Comparison of ENCODE assay signal across 1 cellular context in genomic region chr17:36507266-36507665, GRCh38.
TF ChIP-seq lines count a peak whose summit lies in the region.

No MANE protein-coding gene starts in this region.

TF ChIP-seq in HepG2, 621 proteins besides CTCF, POLR2A, EP300 and RAD21:
- TF ChIP-seq ZBTB2 (CRISPR knock-in tag; IDR thresholded peaks at IDR 0.05; ENCODE audit: low read depth) = no peak
- no peak for TF ChIP-seq TEAD2 (CRISPR knock-in tag; IDR thresholded peaks at IDR 0.05)
- TF ChIP-seq ZNF891 (CRISPR knock-in tag; IDR thresholded peaks at IDR 0.05) = no peak
- no peak for TF ChIP-seq SYNCRIP (IDR thresholded peaks at IDR 0.05; ENCODE audit: insufficient read depth, low read depth, low read length)
- TF ChIP-seq IKZF1 (IDR thresholded peaks at IDR 0.05) = no peak
- TF ChIP-seq E2F2 (CRISPR knock-in tag; IDR thresholded peaks at IDR 0.05; ENCODE audit: borderline replicate concordance) = no peak
- TF ChIP-seq, protein P1, sequence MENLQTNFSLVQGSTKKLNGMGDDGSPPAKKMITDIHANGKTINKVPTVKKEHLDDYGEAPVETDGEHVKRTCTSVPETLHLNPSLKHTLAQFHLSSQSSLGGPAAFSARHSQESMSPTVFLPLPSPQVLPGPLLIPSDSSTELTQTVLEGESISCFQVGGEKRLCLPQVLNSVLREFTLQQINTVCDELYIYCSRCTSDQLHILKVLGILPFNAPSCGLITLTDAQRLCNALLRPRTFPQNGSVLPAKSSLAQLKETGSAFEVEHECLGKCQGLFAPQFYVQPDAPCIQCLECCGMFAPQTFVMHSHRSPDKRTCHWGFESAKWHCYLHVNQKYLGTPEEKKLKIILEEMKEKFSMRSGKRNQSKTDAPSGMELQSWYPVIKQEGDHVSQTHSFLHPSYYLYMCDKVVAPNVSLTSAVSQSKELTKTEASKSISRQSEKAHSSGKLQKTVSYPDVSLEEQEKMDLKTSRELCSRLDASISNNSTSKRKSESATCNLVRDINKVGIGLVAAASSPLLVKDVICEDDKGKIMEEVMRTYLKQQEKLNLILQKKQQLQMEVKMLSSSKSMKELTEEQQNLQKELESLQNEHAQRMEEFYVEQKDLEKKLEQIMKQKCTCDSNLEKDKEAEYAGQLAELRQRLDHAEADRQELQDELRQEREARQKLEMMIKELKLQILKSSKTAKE (CRISPR knock-in tag; IDR thresholded peaks at IDR 0.05; ENCODE audit: borderline replicate concordance) = no peak
- TF ChIP-seq MEIS2 (CRISPR knock-in tag; IDR thresholded peaks at IDR 0.05) = no peak
- TF ChIP-seq KMT2A (CRISPR knock-in tag; IDR thresholded peaks at IDR 0.05) = no peak
- TF ChIP-seq NRL (CRISPR knock-in tag; IDR thresholded peaks at IDR 0.05; ENCODE audit: borderline replicate concordance) = no peak
- no peak for TF ChIP-seq TAF1 (CRISPR knock-in tag; IDR thresholded peaks at IDR 0.05)
- no peak for TF ChIP-seq ZNF83 (CRISPR knock-in tag; IDR thresholded peaks at IDR 0.05; ENCODE audit: borderline replicate concordance)
- TF ChIP-seq, protein P2, sequence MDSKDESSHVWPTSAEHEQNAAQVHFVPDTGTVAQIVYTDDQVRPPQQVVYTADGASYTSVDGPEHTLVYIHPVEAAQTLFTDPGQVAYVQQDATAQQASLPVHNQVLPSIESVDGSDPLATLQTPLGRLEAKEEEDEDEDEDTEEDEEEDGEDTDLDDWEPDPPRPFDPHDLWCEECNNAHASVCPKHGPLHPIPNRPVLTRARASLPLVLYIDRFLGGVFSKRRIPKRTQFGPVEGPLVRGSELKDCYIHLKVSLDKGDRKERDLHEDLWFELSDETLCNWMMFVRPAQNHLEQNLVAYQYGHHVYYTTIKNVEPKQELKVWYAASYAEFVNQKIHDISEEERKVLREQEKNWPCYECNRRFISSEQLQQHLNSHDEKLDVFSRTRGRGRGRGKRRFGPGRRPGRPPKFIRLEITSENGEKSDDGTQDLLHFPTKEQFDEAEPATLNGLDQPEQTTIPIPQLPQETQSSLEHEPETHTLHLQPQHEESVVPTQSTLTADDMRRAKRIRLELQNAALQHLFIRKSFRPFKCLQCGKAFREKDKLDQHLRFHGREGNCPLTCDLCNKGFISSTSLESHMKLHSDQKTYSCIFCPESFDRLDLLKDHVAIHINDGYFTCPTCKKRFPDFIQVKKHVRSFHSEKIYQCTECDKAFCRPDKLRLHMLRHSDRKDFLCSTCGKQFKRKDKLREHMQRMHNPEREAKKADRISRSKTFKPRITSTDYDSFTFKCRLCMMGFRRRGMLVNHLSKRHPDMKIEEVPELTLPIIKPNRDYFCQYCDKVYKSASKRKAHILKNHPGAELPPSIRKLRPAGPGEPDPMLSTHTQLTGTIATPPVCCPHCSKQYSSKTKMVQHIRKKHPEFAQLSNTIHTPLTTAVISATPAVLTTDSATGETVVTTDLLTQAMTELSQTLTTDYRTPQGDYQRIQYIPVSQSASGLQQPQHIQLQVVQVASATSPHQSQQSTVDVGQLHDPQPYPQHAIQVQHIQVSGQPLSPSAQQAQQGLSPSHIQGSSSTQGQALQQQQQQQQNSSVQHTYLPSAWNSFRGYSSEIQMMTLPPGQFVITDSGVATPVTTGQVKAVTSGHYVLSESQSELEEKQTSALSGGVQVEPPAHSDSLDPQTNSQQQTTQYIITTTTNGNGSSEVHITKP (CRISPR knock-in tag; IDR thresholded peaks at IDR 0.05; ENCODE audit: low read depth) = no peak
- TF ChIP-seq GATAD2A (CRISPR knock-in tag; IDR thresholded peaks at IDR 0.05) = no peak
- TF ChIP-seq ZNF326 (CRISPR knock-in tag; IDR thresholded peaks at IDR 0.05; ENCODE audit: borderline replicate concordance) = no peak
- TF ChIP-seq DNMT3B (CRISPR knock-in tag; conservative IDR thresholded peaks at IDR 0.05) = no peak
